Comparison of ENCODE assay signal across 30 cellular contexts in genomic region chr10:34918060-34918840, GRCh38.
DNase-seq lines count a peak whose midpoint lies in the region; ATAC-seq and TF ChIP-seq lines count a peak whose summit lies in the region.
"Had no signal": no experiment of that assay in that cellular context is flagged by ENCODE, and none has a peak within 500 bp of the region (broad histone marks: within the 10 kb centered on the region; RNA-seq: fewer than 3 reads in every experiment).

No MANE protein-coding gene starts in this region.

- H3K4me2 ChIP-seq in neural progenitor cell = peak overlapping the region; percentile 61

- H3K4me1 ChIP-seq in ectodermal cell (ENCODE audit: control insufficient read depth, insufficient read depth, low read length) (peaks cover 14% of the 10 kb centered on the region), neural progenitor cell (peaks cover 14% of the 10 kb centered on the region)
- H3K4me1 ChIP-seq: adrenal gland, colonic mucosa, heart left ventricle, lower lobe of right lung, upper lobe of left lung had no signal

- no peaks in the 10 kb centered on the region for H3K36me3 Mint-ChIP-seq in neural progenitor cell
- no peaks in the 10 kb centered on the region for H3K36me3 Mint-ChIP-seq in type B pancreatic cell
- H3K36me3 Mint-ChIP-seq: activated CD8-positive, alpha-beta memory T cell treated with anti-CD3 and anti-CD28 coated beads, Interleukin-2, amount 10 ng/mL, durations not matched to agents 7 days and 5 days; CD8-positive, alpha-beta memory T cell had no signal

- H3K27me3 ChIP-seq in ectodermal cell (ENCODE audit: control insufficient read depth, insufficient read depth, low read length, poor library complexity, severe bottlenecking) = no peaks in the 10 kb centered on the region
- no peaks in the 10 kb centered on the region for H3K27me3 ChIP-seq in neural progenitor cell
- H3K27me3 ChIP-seq: colonic mucosa, neutrophil, upper lobe of left lung had no signal

- H4K20me1 ChIP-seq in neural progenitor cell (ENCODE audit: low read depth) = no peaks in the 10 kb centered on the region

- H3K36me3 ChIP-seq in ectodermal cell (ENCODE audit: control insufficient read depth, insufficient read depth, low read length) = no peaks in the 10 kb centered on the region
- H3K36me3 ChIP-seq in neural progenitor cell = no peaks in the 10 kb centered on the region
- H3K36me3 ChIP-seq: adrenal gland, colonic mucosa, heart left ventricle, lower lobe of right lung, neutrophil, upper lobe of left lung, WERI-Rb-1 had no signal

- H3K27me3 Mint-ChIP-seq in neural progenitor cell (ENCODE audit: insufficient read depth, low read depth) (peaks cover 4% of the 10 kb centered on the region), type B pancreatic cell (peaks cover 12% of the 10 kb centered on the region)
- H3K27me3 Mint-ChIP-seq: activated CD4-positive, alpha-beta T cell treated with anti-CD3 and anti-CD28 coated beads, Interleukin-2, amount 10 ng/mL, durations not matched to agents 7 days and 5 days; activated CD8-positive, alpha-beta memory T cell treated with anti-CD3 and anti-CD28 coated beads, Interleukin-2, amount 10 ng/mL, durations not matched to agents 7 days and 5 days; B cell had no signal

- H3K4me1 Mint-ChIP-seq in neural progenitor cell (peaks cover 30% of the 10 kb centered on the region), type B pancreatic cell (ENCODE audit: unreplicated experiment) (peaks cover 16% of the 10 kb centered on the region)
- H3K4me1 Mint-ChIP-seq: activated CD4-positive, alpha-beta T cell treated with anti-CD3 and anti-CD28 coated beads, Interleukin-2, amount 10 ng/mL, durations not matched to agents 7 days and 5 days; activated CD8-positive, alpha-beta memory T cell treated with anti-CD3 and anti-CD28 coated beads, Interleukin-2, amount 10 ng/mL, durations not matched to agents 7 days and 5 days; B cell; CD8-positive, alpha-beta memory T cell had no signal

- no peak overlapping the region for H3K9ac ChIP-seq in neural progenitor cell

- no peak for ATAC-seq in left ventricle myocardium superior
- ATAC-seq: activated CD8-positive, alpha-beta memory T cell treated with anti-CD3 and anti-CD28 coated beads, Interleukin-2, amount 10 ng/mL, durations not matched to agents 7 days and 5 days; esophagus mucosa; heart left ventricle; K562; lower lobe of right lung had no signal

- H3K9me3 ChIP-seq in ectodermal cell (ENCODE audit: control insufficient read depth, low read length) (no peaks in the 10 kb centered on the region), neural progenitor cell (ENCODE audit: low read depth) (no peaks in the 10 kb centered on the region)
- H3K9me3 ChIP-seq: adrenal gland, colonic mucosa, lower lobe of right lung, neutrophil, upper lobe of left lung had no signal

- H3K27ac ChIP-seq in ectodermal cell (ENCODE audit: insufficient read depth, low read depth, low read length, poor library complexity, severe bottlenecking) (peak overlapping the region; percentile 22), neural progenitor cell (no peak overlapping the region)
- H3K27ac ChIP-seq: adrenal gland, colonic mucosa, heart left ventricle, lower lobe of right lung, neutrophil, upper lobe of left lung, WERI-Rb-1 had no signal

- H3K4me3 ChIP-seq in ectodermal cell (ENCODE audit: insufficient read depth, low read depth, low read length) (no peak overlapping the region), neural progenitor cell (no peak overlapping the region)
- H3K4me3 ChIP-seq: adrenal gland, colonic mucosa, heart left ventricle, K562, lower lobe of right lung, upper lobe of left lung had no signal

- intact Hi-C loops in cardiac septum (cut with DNase I) (no loop called here), left ventricle myocardium superior (cut with micrococcal nuclease) (no loop called here)

- DNase-seq in cardiac septum (ENCODE audit: low spot score) = peak; percentile 67
- DNase-seq in left ventricle myocardium superior = no peak
- DNase-seq in neural progenitor cell (ENCODE audit: low spot score) = no peak
- no peak for DNase-seq in type B pancreatic cell (ENCODE audit: extremely low spot score, unreplicated experiment)
- DNase-seq in cerebellar nuclear complex (lab: John Stamatoyannopoulos, UW) = no peak
- no peak for DNase-seq in NCI-H1048 (lab: John Stamatoyannopoulos, UW)
- DNase-seq in MV-4-11 (lab: John Stamatoyannopoulos, UW) = no peak
- DNase-seq: activated CD4-positive, alpha-beta T cell treated with anti-CD3 and anti-CD28 coated beads, Interleukin-2, amount 10 ng/mL, durations not matched to agents 7 days and 5 days; activated CD8-positive, alpha-beta memory T cell treated with anti-CD3 and anti-CD28 coated beads, Interleukin-2, amount 10 ng/mL, durations not matched to agents 7 days and 5 days; activated naive CD4-positive, alpha-beta T cell; activated T-cell treated with anti-CD3 and anti-CD28 coated beads, Interleukin-2, amount 50 U/mL, for 48 hours; adrenal gland; CD8-positive, alpha-beta memory T cell; colonic mucosa; foreskin fibroblast; GF-D8; HCEC 1CT; heart left ventricle; lower lobe of right lung; NCI-H2081 treated with DMSO at 0.1 percent for 48 hours; Right ventricle myocardium superior; small intestine; stimulated activated CD4-positive, alpha-beta T cell treated with anti-CD3 and anti-CD28 coated beads, Interleukin-1b, Interleukin-23, amount 100 ng/mL, for 48 hours; upper lobe of left lung; WERI-Rb-1 had no signal

- peaks cover 12% of the 10 kb centered on the region for H3F3A ChIP-seq in neural progenitor cell (ENCODE audit: low read depth)

- peak overlapping the region; percentile 72 for H3K4me3 Mint-ChIP-seq in neural progenitor cell
- H3K4me3 Mint-ChIP-seq in type B pancreatic cell = peak overlapping the region; percentile 66
- H3K4me3 Mint-ChIP-seq: activated CD4-positive, alpha-beta T cell treated with anti-CD3 and anti-CD28 coated beads, Interleukin-2, amount 10 ng/mL, durations not matched to agents 7 days and 5 days; activated CD8-positive, alpha-beta memory T cell treated with anti-CD3 and anti-CD28 coated beads, Interleukin-2, amount 10 ng/mL, durations not matched to agents 7 days and 5 days; B cell; CD8-positive, alpha-beta memory T cell had no signal

- H3K27ac Mint-ChIP-seq in neural progenitor cell (peak overlapping the region; percentile 94), type B pancreatic cell (no peak overlapping the region)
- H3K27ac Mint-ChIP-seq: activated CD4-positive, alpha-beta T cell treated with anti-CD3 and anti-CD28 coated beads, Interleukin-2, amount 10 ng/mL, durations not matched to agents 7 days and 5 days; activated CD8-positive, alpha-beta memory T cell treated with anti-CD3 and anti-CD28 coated beads, Interleukin-2, amount 10 ng/mL, durations not matched to agents 7 days and 5 days; B cell had no signal

- 71 to 72% methylated on average over 22 of the region's 22 CpGs for WGBS in ectodermal cell, 2 experiments

- H3K9me3 Mint-ChIP-seq in neural progenitor cell (peaks cover 9% of the 10 kb centered on the region), type B pancreatic cell (peaks cover 4% of the 10 kb centered on the region)
- H3K9me3 Mint-ChIP-seq: activated CD4-positive, alpha-beta T cell treated with anti-CD3 and anti-CD28 coated beads, Interleukin-2, amount 10 ng/mL, durations not matched to agents 7 days and 5 days had no signal

- TF ChIP-seq CTCF in neural progenitor cell (IDR thresholded peaks at IDR 0.05) (no peak), type B pancreatic cell (conservative IDR thresholded peaks at IDR 0.05) (no peak)

- peak overlapping the region; percentile 58 for H2AFZ ChIP-seq in neural progenitor cell (replicated peaks)

- H3K79me2 ChIP-seq in neural progenitor cell (ENCODE audit: low read depth) = no peaks in the 10 kb centered on the region
